In genomic region chr12:120292661-120293531, GRCh38 we compare ENCODE assay signal across 1 cellular context.
A peak's percentile ranks its signal among the peaks of the same experiment; 100 is the strongest.
TF ChIP-seq lines count a peak whose summit lies in the region.

TSS of gene RNU4-1 (minus strand) at chr12:120293237.

TF ChIP-seq in K562, 482 proteins besides CTCF, POLR2A, EP300 and RAD21 (continued from another document and continues in another):
- TF ChIP-seq E2F6 (IDR thresholded peaks at IDR 0.05; ENCODE audit: borderline replicate concordance in 1 of 2, extremely low read depth in 1 of 2, insufficient read depth in 1 of 2, insufficient read length in 1 of 2, low read depth in 1 of 2, low read length in 1 of 2, poor library complexity in 1 of 2, severe bottlenecking in 1 of 2) (peak in 1 of 2 experiments; percentile 12), TAF7 (tag; IDR thresholded peaks at IDR 0.05) (no peak; the same call in 1 of the 2 replicates), RBM17 (IDR thresholded peaks at IDR 0.05; ENCODE audit: borderline replicate concordance, low read depth, low read length) (no peak), ZNF232 (CRISPR knock-in tag; IDR thresholded peaks at IDR 0.05) (no peak), TAF9B (IDR thresholded peaks at IDR 0.05; ENCODE audit: partially characterized antibody) (peak; percentile 93), SMARCA5 (IDR thresholded peaks at IDR 0.05) (no peak), ETS2 (tag; IDR thresholded peaks at IDR 0.05; ENCODE audit: borderline replicate concordance, poor library complexity, severe bottlenecking) (no peak), HNRNPL (IDR thresholded peaks at IDR 0.05; ENCODE audit: low read depth, low read length) (peak; percentile 94), ZNF134 (CRISPR knock-in tag; conservative IDR thresholded peaks at IDR 0.05) (no peak), NBN (IDR thresholded peaks at IDR 0.05; ENCODE audit: low read depth) (peak; percentile 97), RBM34 (IDR thresholded peaks at IDR 0.05; ENCODE audit: borderline replicate concordance, insufficient read depth, low read length) (no peak), ESRRB (CRISPR knock-in tag; IDR thresholded peaks at IDR 0.05; ENCODE audit: borderline replicate concordance) (no peak), ZNF695 (CRISPR knock-in tag; IDR thresholded peaks at IDR 0.05) (no peak), PTBP1 (IDR thresholded peaks at IDR 0.05; ENCODE audit: low read depth, low read length) (peak; percentile 76; the same call in 1 of the 2 replicates), PTTG1 (tag; IDR thresholded peaks at IDR 0.05; ENCODE audit: low read depth) (0 out of 2 replicates have a peak, but pooled peaks have one; percentile 24), ZNF586 (CRISPR knock-in tag; conservative IDR thresholded peaks at IDR 0.05) (no peak), PHF21A (IDR thresholded peaks at IDR 0.05; ENCODE audit: borderline replicate concordance, low read depth) (peak; percentile 74; the same call in 1 of the 2 replicates), NFATC3 (IDR thresholded peaks at IDR 0.05) (no peak; the same call in 1 of the 2 replicates), PURB (CRISPR knock-in tag; IDR thresholded peaks at IDR 0.05; ENCODE audit: low read depth) (no peak), CBX8 (IDR thresholded peaks at IDR 0.05; ENCODE audit: borderline replicate concordance, extremely low read depth, low read depth, low read length, poor library complexity, severe bottlenecking) (no peak), CREBBP (IDR thresholded peaks at IDR 0.05; ENCODE audit: low read depth, low read length) (peak; percentile 92), ZBED1 (IDR thresholded peaks at IDR 0.05) (peak; percentile 98), EHMT2 (IDR thresholded peaks at IDR 0.05) (no peak), NEUROD1 (IDR thresholded peaks at IDR 0.05; ENCODE audit: borderline replicate concordance, low read depth, low read length, partially characterized antibody) (peak; percentile 40), PHB (CRISPR knock-in tag; IDR thresholded peaks at IDR 0.05) (no peak), PRMT5 (CRISPR knock-in tag; IDR thresholded peaks at IDR 0.05) (no peak), ARID4B (CRISPR knock-in tag; IDR thresholded peaks at IDR 0.05) (no peak), FIP1L1 (IDR thresholded peaks at IDR 0.05; ENCODE audit: low read depth, low read length, poor library complexity, severe bottlenecking) (no peak), NFXL1 (CRISPR knock-in tag; IDR thresholded peaks at IDR 0.05) (no peak), FUS (optimal IDR thresholded peaks at IDR 0.05; ENCODE audit: low read depth, low read length) (no peak), DDX20 (tag; IDR thresholded peaks at IDR 0.05; ENCODE audit: low read depth) (no peak; the same call in 1 of the 2 replicates), ARNT (IDR thresholded peaks at IDR 0.05) (peak in 1 of 2 experiments; percentile 87; a peak in 2 of 4 replicates), ZNF224 (CRISPR knock-in tag; IDR thresholded peaks at IDR 0.05) (no peak), PREB (CRISPR knock-in tag; IDR thresholded peaks at IDR 0.05) (peak; percentile 59; the same call in 1 of the 2 replicates), POLR2AphosphoS2 (IDR thresholded peaks at IDR 0.05; ENCODE audit: low read length) (peak; percentile 99), ZFP30 (CRISPR knock-in tag; IDR thresholded peaks at IDR 0.05; ENCODE audit: borderline replicate concordance) (no peak), ZNF584 (CRISPR knock-in tag; IDR thresholded peaks at IDR 0.05; ENCODE audit: low read depth) (peak; percentile 68; the same call in 1 of the 2 replicates), ARID2 (IDR thresholded peaks at IDR 0.05) (no peak), ELF1 (tag; IDR thresholded peaks at IDR 0.05) (peak; percentile 63; the same call in 1 of the 2 replicates), ZNF431 (CRISPR knock-in tag; IDR thresholded peaks at IDR 0.05) (no peak)
- TF ChIP-seq, protein P1, sequence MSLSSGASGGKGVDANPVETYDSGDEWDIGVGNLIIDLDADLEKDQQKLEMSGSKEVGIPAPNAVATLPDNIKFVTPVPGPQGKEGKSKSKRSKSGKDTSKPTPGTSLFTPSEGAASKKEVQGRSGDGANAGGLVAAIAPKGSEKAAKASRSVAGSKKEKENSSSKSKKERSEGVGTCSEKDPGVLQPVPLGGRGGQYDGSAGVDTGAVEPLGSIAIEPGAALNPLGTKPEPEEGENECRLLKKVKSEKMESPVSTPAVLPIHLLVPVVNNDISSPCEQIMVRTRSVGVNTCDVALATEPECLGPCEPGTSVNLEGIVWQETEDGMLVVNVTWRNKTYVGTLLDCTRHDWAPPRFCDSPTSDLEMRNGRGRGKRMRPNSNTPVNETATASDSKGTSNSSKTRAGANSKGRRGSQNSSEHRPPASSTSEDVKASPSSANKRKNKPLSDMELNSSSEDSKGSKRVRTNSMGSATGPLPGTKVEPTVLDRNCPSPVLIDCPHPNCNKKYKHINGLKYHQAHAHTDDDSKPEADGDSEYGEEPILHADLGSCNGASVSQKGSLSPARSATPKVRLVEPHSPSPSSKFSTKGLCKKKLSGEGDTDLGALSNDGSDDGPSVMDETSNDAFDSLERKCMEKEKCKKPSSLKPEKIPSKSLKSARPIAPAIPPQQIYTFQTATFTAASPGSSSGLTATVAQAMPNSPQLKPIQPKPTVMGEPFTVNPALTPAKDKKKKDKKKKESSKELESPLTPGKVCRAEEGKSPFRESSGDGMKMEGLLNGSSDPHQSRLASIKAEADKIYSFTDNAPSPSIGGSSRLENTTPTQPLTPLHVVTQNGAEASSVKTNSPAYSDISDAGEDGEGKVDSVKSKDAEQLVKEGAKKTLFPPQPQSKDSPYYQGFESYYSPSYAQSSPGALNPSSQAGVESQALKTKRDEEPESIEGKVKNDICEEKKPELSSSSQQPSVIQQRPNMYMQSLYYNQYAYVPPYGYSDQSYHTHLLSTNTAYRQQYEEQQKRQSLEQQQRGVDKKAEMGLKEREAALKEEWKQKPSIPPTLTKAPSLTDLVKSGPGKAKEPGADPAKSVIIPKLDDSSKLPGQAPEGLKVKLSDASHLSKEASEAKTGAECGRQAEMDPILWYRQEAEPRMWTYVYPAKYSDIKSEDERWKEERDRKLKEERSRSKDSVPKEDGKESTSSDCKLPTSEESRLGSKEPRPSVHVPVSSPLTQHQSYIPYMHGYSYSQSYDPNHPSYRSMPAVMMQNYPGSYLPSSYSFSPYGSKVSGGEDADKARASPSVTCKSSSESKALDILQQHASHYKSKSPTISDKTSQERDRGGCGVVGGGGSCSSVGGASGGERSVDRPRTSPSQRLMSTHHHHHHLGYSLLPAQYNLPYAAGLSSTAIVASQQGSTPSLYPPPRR (CRISPR knock-in tag; IDR thresholded peaks at IDR 0.05; ENCODE audit: borderline replicate concordance) = no peak
- TF ChIP-seq, protein P2, sequence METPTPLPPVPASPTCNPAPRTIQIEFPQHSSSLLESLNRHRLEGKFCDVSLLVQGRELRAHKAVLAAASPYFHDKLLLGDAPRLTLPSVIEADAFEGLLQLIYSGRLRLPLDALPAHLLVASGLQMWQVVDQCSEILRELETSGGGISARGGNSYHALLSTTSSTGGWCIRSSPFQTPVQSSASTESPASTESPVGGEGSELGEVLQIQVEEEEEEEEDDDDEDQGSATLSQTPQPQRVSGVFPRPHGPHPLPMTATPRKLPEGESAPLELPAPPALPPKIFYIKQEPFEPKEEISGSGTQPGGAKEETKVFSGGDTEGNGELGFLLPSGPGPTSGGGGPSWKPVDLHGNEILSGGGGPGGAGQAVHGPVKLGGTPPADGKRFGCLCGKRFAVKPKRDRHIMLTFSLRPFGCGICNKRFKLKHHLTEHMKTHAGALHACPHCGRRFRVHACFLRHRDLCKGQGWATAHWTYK (CRISPR knock-in tag; IDR thresholded peaks at IDR 0.05) = 0 out of 2 replicates have a peak, but pooled peaks have one; percentile 14
- TF ChIP-seq, protein P3, sequence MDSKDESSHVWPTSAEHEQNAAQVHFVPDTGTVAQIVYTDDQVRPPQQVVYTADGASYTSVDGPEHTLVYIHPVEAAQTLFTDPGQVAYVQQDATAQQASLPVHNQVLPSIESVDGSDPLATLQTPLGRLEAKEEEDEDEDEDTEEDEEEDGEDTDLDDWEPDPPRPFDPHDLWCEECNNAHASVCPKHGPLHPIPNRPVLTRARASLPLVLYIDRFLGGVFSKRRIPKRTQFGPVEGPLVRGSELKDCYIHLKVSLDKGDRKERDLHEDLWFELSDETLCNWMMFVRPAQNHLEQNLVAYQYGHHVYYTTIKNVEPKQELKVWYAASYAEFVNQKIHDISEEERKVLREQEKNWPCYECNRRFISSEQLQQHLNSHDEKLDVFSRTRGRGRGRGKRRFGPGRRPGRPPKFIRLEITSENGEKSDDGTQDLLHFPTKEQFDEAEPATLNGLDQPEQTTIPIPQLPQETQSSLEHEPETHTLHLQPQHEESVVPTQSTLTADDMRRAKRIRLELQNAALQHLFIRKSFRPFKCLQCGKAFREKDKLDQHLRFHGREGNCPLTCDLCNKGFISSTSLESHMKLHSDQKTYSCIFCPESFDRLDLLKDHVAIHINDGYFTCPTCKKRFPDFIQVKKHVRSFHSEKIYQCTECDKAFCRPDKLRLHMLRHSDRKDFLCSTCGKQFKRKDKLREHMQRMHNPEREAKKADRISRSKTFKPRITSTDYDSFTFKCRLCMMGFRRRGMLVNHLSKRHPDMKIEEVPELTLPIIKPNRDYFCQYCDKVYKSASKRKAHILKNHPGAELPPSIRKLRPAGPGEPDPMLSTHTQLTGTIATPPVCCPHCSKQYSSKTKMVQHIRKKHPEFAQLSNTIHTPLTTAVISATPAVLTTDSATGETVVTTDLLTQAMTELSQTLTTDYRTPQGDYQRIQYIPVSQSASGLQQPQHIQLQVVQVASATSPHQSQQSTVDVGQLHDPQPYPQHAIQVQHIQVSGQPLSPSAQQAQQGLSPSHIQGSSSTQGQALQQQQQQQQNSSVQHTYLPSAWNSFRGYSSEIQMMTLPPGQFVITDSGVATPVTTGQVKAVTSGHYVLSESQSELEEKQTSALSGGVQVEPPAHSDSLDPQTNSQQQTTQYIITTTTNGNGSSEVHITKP (IDR thresholded peaks at IDR 0.05; ENCODE audit: partially characterized antibody) = peak; percentile 35
- TF ChIP-seq, protein P4, sequence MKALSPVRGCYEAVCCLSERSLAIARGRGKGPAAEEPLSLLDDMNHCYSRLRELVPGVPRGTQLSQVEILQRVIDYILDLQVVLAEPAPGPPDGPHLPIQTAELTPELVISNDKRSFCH (CRISPR knock-in tag; IDR thresholded peaks at IDR 0.05) = no peak
- TF ChIP-seq, protein P4 (tag; IDR thresholded peaks at IDR 0.05) = peak; percentile 54
- TF ChIP-seq, protein P5, sequence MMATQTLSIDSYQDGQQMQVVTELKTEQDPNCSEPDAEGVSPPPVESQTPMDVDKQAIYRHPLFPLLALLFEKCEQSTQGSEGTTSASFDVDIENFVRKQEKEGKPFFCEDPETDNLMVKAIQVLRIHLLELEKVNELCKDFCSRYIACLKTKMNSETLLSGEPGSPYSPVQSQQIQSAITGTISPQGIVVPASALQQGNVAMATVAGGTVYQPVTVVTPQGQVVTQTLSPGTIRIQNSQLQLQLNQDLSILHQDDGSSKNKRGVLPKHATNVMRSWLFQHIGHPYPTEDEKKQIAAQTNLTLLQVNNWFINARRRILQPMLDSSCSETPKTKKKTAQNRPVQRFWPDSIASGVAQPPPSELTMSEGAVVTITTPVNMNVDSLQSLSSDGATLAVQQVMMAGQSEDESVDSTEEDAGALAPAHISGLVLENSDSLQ (IDR thresholded peaks at IDR 0.05) = peak; percentile 34
